Comparison of ENCODE assay signal across 10 cellular contexts in the genomic region with DNA sequence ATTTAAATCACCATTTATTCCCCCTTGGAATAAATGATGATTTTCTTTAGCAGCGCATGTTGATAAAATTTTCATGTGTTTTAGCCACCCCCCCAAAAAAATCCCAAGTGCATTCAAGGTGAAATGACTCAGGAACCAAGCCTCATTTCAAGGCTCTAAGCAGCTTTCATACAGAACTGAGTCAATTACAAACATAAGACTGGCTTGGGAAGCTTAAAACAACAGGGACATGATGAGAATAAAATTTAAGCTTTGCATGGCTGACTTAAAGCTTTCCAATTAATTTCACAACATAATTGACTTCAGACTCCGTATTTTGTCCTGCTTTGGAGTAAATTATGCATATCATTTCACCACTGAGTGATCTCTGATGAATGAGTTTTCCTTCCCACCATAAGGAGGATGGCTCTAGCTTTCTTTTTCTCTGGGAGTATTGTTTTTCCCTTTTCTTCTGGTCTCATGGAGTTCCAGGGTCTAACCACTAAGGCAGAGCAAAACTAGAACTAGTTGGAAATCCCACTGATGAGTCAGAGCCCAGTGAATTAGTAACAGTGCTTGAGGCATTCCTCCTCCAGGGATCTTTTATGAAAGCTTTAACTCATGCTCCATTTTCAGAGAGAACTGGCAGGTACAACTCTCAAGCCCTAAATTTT.
A peak's percentile ranks its signal among the peaks of the same experiment; 100 is the strongest.
DNase-seq lines count a peak whose midpoint lies in the region; ATAC-seq and TF ChIP-seq lines count a peak whose summit lies in the region.
"Had no signal": no experiment of that assay in that cellular context is flagged by ENCODE, and none has a peak within 500 bp of the region (broad histone marks: within the 10 kb centered on the region; RNA-seq: fewer than 3 reads in every experiment).

No MANE protein-coding gene starts in this region.

- intact Hi-C loops in sciatic nerve (cut with DNase I), result no loop called here

- DNase-seq in NCI-H1417 (lab: John Stamatoyannopoulos, UW) (peak in 2 of 3 experiments; percentile 15 to 32), NCI-H1417 treated with DMSO at 0.1 percent for 48 hours (lab: John Stamatoyannopoulos, UW) (no peak), OCI-M1 (lab: John Stamatoyannopoulos, UW) (peak; percentile 52), epithelial cell of proximal tubule (ENCODE audit: low read depth) (peak; percentile 97), sciatic nerve (ENCODE audit: low spot score) (no peak)
- no peak for DNase-seq in stimulated activated CD4-positive, alpha-beta T cell treated with anti-CD3 and anti-CD28 coated beads, Interleukin-4, amount 100 ng/mL, for 24 hours
- DNase-seq: stimulated activated naive CD8-positive, alpha-beta T cell treated with anti-CD3 and anti-CD28 coated beads, Interleukin-15, Interleukin-2, amounts not matched to agents 100 U/mL and 50 U/mL, for 24 hours had no signal

- no peak for TF ChIP-seq CTCF in epithelial cell of proximal tubule (conservative IDR thresholded peaks at IDR 0.05; ENCODE audit: low read depth, low read length)

- H3K4me3 ChIP-seq in epithelial cell of proximal tubule (ENCODE audit: low read depth, low read length), result no peak overlapping the region
- H3K4me3 ChIP-seq: BLaER1 had no signal

- ATAC-seq in sciatic nerve (peak; percentile 80), HG03135 (IDR thresholded peaks at IDR 0.05; ENCODE audit: unreplicated experiment) (no peak), GM18511 (IDR thresholded peaks at IDR 0.05; ENCODE audit: unreplicated experiment) (no peak)
- ATAC-seq: stimulated activated naive CD8-positive, alpha-beta T cell treated with anti-CD3 and anti-CD28 coated beads, Interleukin-15, Interleukin-2, amounts not matched to agents 100 U/mL and 50 U/mL, for 24 hours had no signal

Comparison
In these comparisons a context has a peak if more than half of its experiments do, and no peak if none do; other contexts are left out.
1. DNase-seq: peak in NCI-H1417 (2 of 3), OCI-M1 (single experiment) and epithelial cell of proximal tubule (single experiment); none in NCI-H1417 treated with DMSO at 0.1 percent for 48 hours (single experiment), sciatic nerve (single experiment) and stimulated activated CD4-positive, alpha-beta T cell treated with anti-CD3 and anti-CD28 coated beads, Interleukin-4, amount 100 ng/mL, for 24 hours (single experiment).